7 cellular contexts compared by ENCODE assay signal in genomic region chr4:128516568-128516967, GRCh38.
DNase-seq lines count a peak whose midpoint lies in the region; ATAC-seq lines count a peak whose summit lies in the region.

No MANE protein-coding gene starts in this region.

- H3K4me2 ChIP-seq in skeletal muscle satellite cell (ENCODE audit: low read length), result no peak overlapping the region

- ATAC-seq in GM18870 (IDR thresholded peaks at IDR 0.05; ENCODE audit: unreplicated experiment) (peak; percentile 67), HG02759 (IDR thresholded peaks at IDR 0.05; ENCODE audit: unreplicated experiment) (peak; percentile 35)

- H3K4me3 ChIP-seq in skeletal muscle satellite cell (ENCODE audit: low read length), result no peak overlapping the region

- peak overlapping the region; percentile 73 for H3K9ac ChIP-seq in skeletal muscle satellite cell (ENCODE audit: low read depth, low read length)

- peak; percentile 63 for DNase-seq in NCI-H524 treated with DMSO at 0.1 percent for 48 hours (lab: John Stamatoyannopoulos, UW)
- DNase-seq in HK-2 (ENCODE audit: unreplicated experiment), result no peak
- no peak for DNase-seq in NCI-H345 treated with DMSO at 0.1 percent for 48 hours (lab: John Stamatoyannopoulos, UW; ENCODE audit: unreplicated experiment)
- no peak for DNase-seq in MV-4-11 (lab: John Stamatoyannopoulos, UW)

- no peaks in the 10 kb centered on the region for H3K9me3 ChIP-seq in skeletal muscle satellite cell (replicated peaks; ENCODE audit: low read length)

- H3K4me1 ChIP-seq in skeletal muscle satellite cell (ENCODE audit: control insufficient read depth, insufficient read depth, low read length), result peaks cover 54% of the 10 kb centered on the region

- H3K27me3 ChIP-seq in skeletal muscle satellite cell (ENCODE audit: control insufficient read depth, insufficient read depth, low read length), result no peaks in the 10 kb centered on the region

- no peaks in the 10 kb centered on the region for H3K36me3 ChIP-seq in skeletal muscle satellite cell (ENCODE audit: insufficient read depth, low read length)
